Comparison of ENCODE assay signal across 28 cellular contexts in the genomic region with DNA sequence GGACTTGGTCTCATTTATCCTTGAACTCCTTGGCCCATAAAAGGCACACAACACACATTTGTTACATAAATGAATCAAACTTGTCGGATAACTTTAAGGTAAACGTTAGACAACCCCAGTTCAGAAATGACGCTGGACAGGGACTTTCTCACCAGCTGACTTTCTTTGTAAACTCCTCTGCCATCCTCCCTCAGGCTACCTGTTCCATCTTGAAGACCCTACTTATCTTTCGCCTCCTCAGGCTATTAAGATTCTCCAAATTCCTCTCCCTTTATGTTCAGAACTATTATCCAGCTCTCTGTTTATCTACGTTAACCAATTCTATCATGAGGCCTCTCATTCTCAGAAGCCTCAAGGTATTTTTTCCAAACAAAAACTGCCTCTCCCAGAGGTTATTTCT.
"Had no signal": no experiment of that assay in that cellular context is flagged by ENCODE, and none has a peak within 500 bp of the region (broad histone marks: within the 10 kb centered on the region; RNA-seq: fewer than 3 reads in every experiment).

No MANE protein-coding gene starts in this region.

- H3K27me3 ChIP-seq: brain microvascular endothelial cell, dorsolateral prefrontal cortex, esophagus muscularis mucosa, foreskin keratinocyte, gastrocnemius medialis had no signal

- ATAC-seq: activated CD4-positive, CD25-positive, alpha-beta regulatory T cell treated with anti-CD3 and anti-CD28 coated beads, Interleukin-2, amount 50 U/mL, for 24 hours; activated CD8-positive, alpha-beta T cell treated with anti-CD3 and anti-CD28 coated beads for 36 hours; activated T-cell treated with anti-CD3 and anti-CD28 coated beads, Interleukin-2, amount 50 U/mL, for 4 hours; activated T-helper 17 cell treated with anti-CD3 and anti-CD28 coated beads, Interleukin-2, amount 50 U/mL, for 72 hours; foreskin keratinocyte; gastrocnemius medialis; T-helper 17 cell had no signal

- H3K4me3 ChIP-seq: coronary artery, dorsolateral prefrontal cortex, esophagus muscularis mucosa, gastrocnemius medialis had no signal

- H3K4me1 ChIP-seq: esophagus muscularis mucosa, foreskin keratinocyte, gastrocnemius medialis had no signal

- DNase-seq: activated B cell treated with CpG ODN at 0.5 μM for 24 hours; activated CD4-positive, alpha-beta T cell treated with anti-CD3 and anti-CD28 coated beads for 48 hours; activated CD4-positive, alpha-beta T cell treated with anti-CD3 and anti-CD28 coated beads, Interleukin-2, amount 50 U/mL, for 1 hour; activated CD4-positive, alpha-beta T cell treated with anti-CD3 and anti-CD28 coated beads, Interleukin-2, amount 50 U/mL, for 48 hours; activated CD8-positive, alpha-beta memory T cell treated with anti-CD3 and anti-CD28 coated beads for 24 hours; activated CD8-positive, alpha-beta T cell treated with anti-CD3 and anti-CD28 coated beads for 36 hours; activated effector memory CD4-positive, alpha-beta T cell treated with Interleukin-2 at 50 U/mL for 16 hours; activated gamma-delta T cell treated with Interleukin-2 at 50 U/mL for 16 hours; activated naive CD4-positive, alpha-beta T cell treated with anti-CD3 and anti-CD28 coated beads, Interleukin-2, amount 50 U/mL, for 16 hours; activated naive CD4-positive, alpha-beta T cell treated with Interleukin-2 at 50 U/mL for 16 hours; activated T-cell treated with anti-CD3 and anti-CD28 coated beads, Interleukin-2, amount 50 U/mL, for 4 hours; amniotic stem cell; anterior cingulate cortex; brain microvascular endothelial cell; dorsolateral prefrontal cortex; effector memory CD4-positive, alpha-beta T cell; erythroblast; foreskin keratinocyte; gastrocnemius medialis; glutamatergic neuron; T-helper 1 cell; T-helper 17 cell; T1000; WERI-Rb-1 had no signal

- H3K27ac ChIP-seq: brain microvascular endothelial cell, coronary artery, dorsolateral prefrontal cortex, esophagus muscularis mucosa, foreskin keratinocyte, gastrocnemius medialis, WERI-Rb-1 had no signal

- H3K36me3 ChIP-seq: brain microvascular endothelial cell, esophagus muscularis mucosa, gastrocnemius medialis, WERI-Rb-1 had no signal

- H3K9me3 ChIP-seq: gastrocnemius medialis had no signal
